7 cellular contexts compared by ENCODE assay signal in the genomic region with DNA sequence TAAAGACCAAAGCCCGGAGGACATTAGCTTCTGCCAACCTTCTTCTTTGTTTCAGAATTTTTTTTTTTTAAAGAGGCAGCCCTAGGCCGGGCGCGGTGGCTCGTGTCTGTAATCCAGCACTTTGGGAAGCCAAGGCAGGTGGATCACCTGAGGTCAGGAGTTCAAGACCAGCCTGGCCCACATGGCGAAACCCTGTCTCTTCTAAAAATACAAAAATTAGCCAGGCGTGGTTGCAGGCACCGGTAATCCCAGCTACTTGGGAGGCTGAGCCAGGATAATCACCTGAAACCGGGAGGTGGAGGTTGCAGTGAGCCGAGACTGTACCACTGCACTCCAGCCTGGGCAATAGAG. TPM values are rescaled to one million over a fixed set of nuclear protein-coding genes. Genes with fewer than 3 reads are reported as not detected.
DNase-seq lines count a peak whose midpoint lies in the region; ATAC-seq, FAIRE-seq and TF ChIP-seq lines count a peak whose summit lies in the region.
"Not testable (repeated sequence)": the region's sequence is repeated elsewhere in the genome, so short reads cannot be mapped to it uniquely, and the experiment has no call there.

No MANE protein-coding gene starts in this region.

- not testable (repeated sequence) for H3F3A ChIP-seq in GM23338 (replicated peaks; ENCODE audit: low read depth)

- not testable (repeated sequence) for H3K79me2 ChIP-seq in GM23338 (replicated peaks; ENCODE audit: insufficient read depth); keratinocyte (ENCODE audit: control insufficient read depth, insufficient read depth, low read length)

- not testable (repeated sequence) for H3K27me3 ChIP-seq in GM23338 (ENCODE audit: insufficient read depth); brain microvascular endothelial cell (replicated peaks); keratinocyte (ENCODE audit: control insufficient read depth, extremely low read depth, insufficient read depth, low read length); skeletal muscle satellite cell (ENCODE audit: control insufficient read depth, insufficient read depth, low read length)

- H3K9me3 ChIP-seq in T-helper 17 cell (ENCODE audit: control insufficient read depth, low read length, poor library complexity, severe bottlenecking); keratinocyte (ENCODE audit: control insufficient read depth, low read depth, low read length); skeletal muscle satellite cell (replicated peaks; ENCODE audit: low read length): not testable (repeated sequence)

- not testable (repeated sequence) for H3K4me1 Mint-ChIP-seq in GM23338, T-helper 17 cell

- not testable (repeated sequence) for H4K20me1 ChIP-seq in GM23338 (replicated peaks; ENCODE audit: insufficient read depth); keratinocyte (ENCODE audit: control insufficient read depth, extremely low read depth, insufficient read depth, low read length)

- not testable (repeated sequence) for H3K36me3 ChIP-seq in GM23338 (ENCODE audit: insufficient read depth); brain microvascular endothelial cell (replicated peaks); keratinocyte (ENCODE audit: control insufficient read depth in 2 of 2, extremely low read depth in 1 of 2, insufficient read depth in 2 of 2, low read length in 2 of 2); skeletal muscle satellite cell (ENCODE audit: insufficient read depth, low read length)

- FAIRE-seq in keratinocyte (lab: Jason Lieb, UNC): not testable (repeated sequence)

- not testable (repeated sequence) for H3K27ac Mint-ChIP-seq in GM23338
- H3K27ac Mint-ChIP-seq in T-helper 17 cell: peak overlapping the region; percentile 74

- H3K9ac ChIP-seq in keratinocyte (ENCODE audit: control insufficient read depth, extremely low read depth, insufficient read depth, low read length) (peak overlapping the region; percentile 45), skeletal muscle satellite cell (ENCODE audit: low read depth, low read length) (peak overlapping the region; percentile 37)

- in situ Hi-C loops in brain microvascular endothelial cell (cut with HindIII; ENCODE audit: low pct_ligation_motif_present, low sequenced_read_pairs): not testable (repeated sequence)

- dilution Hi-C loops in keratinocyte (cut with MboI; ENCODE audit: extremely low pct_ligation_motif_present, low sequenced_read_pairs): not testable (repeated sequence)

- not testable (repeated sequence) for H3K27ac ChIP-seq in GM23338 (ENCODE audit: low read depth)
- H3K27ac ChIP-seq in brain microvascular endothelial cell (peak overlapping the region; percentile 89), keratinocyte (ENCODE audit: control insufficient read depth, insufficient read depth, low read length) (peak overlapping the region; percentile 73)

- ATAC-seq in GM18868 (IDR thresholded peaks at IDR 0.05; ENCODE audit: unreplicated experiment) (peak; percentile 7), HG03159 (IDR thresholded peaks at IDR 0.05; ENCODE audit: unreplicated experiment) (peak; percentile 3)
- ATAC-seq in GM23338, T-helper 17 cell: not testable (repeated sequence)

- H2AFZ ChIP-seq in GM23338: peak overlapping the region; percentile 54
- H2AFZ ChIP-seq in keratinocyte (ENCODE audit: control insufficient read depth, low read length): peak overlapping the region; percentile 73

- not testable (repeated sequence) for H3K4me3 ChIP-seq in GM23338; brain microvascular endothelial cell (ENCODE audit: low read depth, low read length); skeletal muscle satellite cell (ENCODE audit: low read length)
- H3K4me3 ChIP-seq in keratinocyte (ENCODE audit: control insufficient read depth in 2 of 3, extremely low read depth in 1 of 3, insufficient read depth in 2 of 3, low read depth in 1 of 3, low read length in 3 of 3): peak overlapping the region in 1 of 3 experiments; percentile 44

- not testable (repeated sequence) for H3K4me2 ChIP-seq in GM23338
- H3K4me2 ChIP-seq in keratinocyte (ENCODE audit: control insufficient read depth, extremely low read depth, insufficient read depth, low read depth, low read length) (peak overlapping the region; percentile 69), skeletal muscle satellite cell (ENCODE audit: low read length) (peak overlapping the region; percentile 56)

- H3K9me3 Mint-ChIP-seq in GM23338: not testable (repeated sequence)

- not testable (repeated sequence) for H3K9me1 ChIP-seq in keratinocyte (ENCODE audit: control insufficient read depth, extremely low read depth, insufficient read depth, low read length)

- not testable (repeated sequence) for H3K4me3 Mint-ChIP-seq in GM23338, T-helper 17 cell

- not testable (repeated sequence) for H3K4me1 ChIP-seq in GM23338 (ENCODE audit: insufficient read depth)
- H3K4me1 ChIP-seq in keratinocyte (ENCODE audit: control insufficient read depth, extremely low read depth, insufficient read depth, low read length) (peaks cover 14% of the 10 kb centered on the region), skeletal muscle satellite cell (ENCODE audit: control insufficient read depth, insufficient read depth, low read length) (peaks cover 14% of the 10 kb centered on the region)

- DNase-seq in GM23338 (ENCODE audit: low spot score); T-helper 17 cell; brain microvascular endothelial cell; keratinocyte (ENCODE audit: low read depth, low spot score): not testable (repeated sequence)

- H3K9me2 ChIP-seq in GM23338 (ENCODE audit: insufficient read depth): not testable (repeated sequence)

- H3K36me3 Mint-ChIP-seq in GM23338 (ENCODE audit: low read depth); T-helper 17 cell (ENCODE audit: low read depth): not testable (repeated sequence)

- not testable (repeated sequence) for TF ChIP-seq CTCF in GM23338 (conservative IDR thresholded peaks at IDR 0.05; ENCODE audit: low read depth in 2 of 2); brain microvascular endothelial cell (IDR thresholded peaks at IDR 0.05; ENCODE audit: low read depth, low read length, missing control alignments); keratinocyte (optimal IDR thresholded peaks at IDR 0.05 in 1 of 3, IDR thresholded peaks at IDR 0.05 in 1 of 3, conservative IDR thresholded peaks at IDR 0.05 in 1 of 3; ENCODE audit: extremely low read depth in 1 of 3, insufficient read depth in 2 of 3, low read length in 3 of 3)

- not testable (repeated sequence) for H3K27me3 Mint-ChIP-seq in GM23338 (ENCODE audit: insufficient read depth, low read depth, poor library complexity); T-helper 17 cell

RNA-seq across cellular contexts. Expression of gene AP1G1, which starts 8.5 kb away (rescaled TPM):
- total RNA-seq in GM23338 (2014; rRNA removed; shearing (Covaris generic)): 65.9 and 73.3 TPM in 2 replicates
- polyA plus RNA-seq in GM23338 (2016; fragmentation: Nextera tagmentation; extraction: Ambion mirVana) (13.1 and 16.3 TPM in 2 replicates), keratinocyte (61.7 to 82.5 TPM (median 62.5 TPM) in 3 replicates)
- 100 to 1,000 TPM; 150 to 160 TPM for total RNA-seq in T-helper 17 cell
- polyA plus RNA-seq in keratinocyte (2011; ENCODE audit: low read depth): 27.8 TPM
- 26.1 and 45.3 TPM in 2 replicates for polyA plus RNA-seq in keratinocyte (2011; cell fraction: cytosol; rRNA removed)
- 95.0 and 106 TPM in 2 replicates for polyA plus RNA-seq in keratinocyte (2011; cell fraction: nucleus; rRNA removed)
- 35.0 and 44.1 TPM in 2 replicates for polyA plus RNA-seq in keratinocyte (2012; ENCODE audit: low replicate concordance)
- polyA minus RNA-seq in keratinocyte: 84.0 to 128 TPM (median 126 TPM) in 3 replicates
- 56.6 TPM for polyA minus RNA-seq in keratinocyte (2011; cell fraction: cytosol; rRNA and poly(A)+ RNA removed)
- 101 and 202 TPM in 2 replicates for polyA minus RNA-seq in keratinocyte (2011; cell fraction: nucleus; rRNA and poly(A)+ RNA removed)
- total RNA-seq in skeletal muscle satellite cell (2012; rRNA removed): 60.9 and 64.1 TPM in 2 replicates

RNA-seq across cellular contexts. Expression of gene ATXN1L, which starts 28.7 kb away (rescaled TPM):
- 22.1 and 23.7 TPM in 2 replicates for total RNA-seq in GM23338 (2014; rRNA removed; shearing (Covaris generic))
- polyA plus RNA-seq in GM23338 (2016; fragmentation: Nextera tagmentation; extraction: Ambion mirVana) (7.5 and 8.5 TPM in 2 replicates), keratinocyte (10.8 to 16.0 TPM (median 12.8 TPM) in 3 replicates)
- 10 to 100 TPM; 39.9 to 46.3 TPM for total RNA-seq in T-helper 17 cell
- 4.2 TPM for polyA plus RNA-seq in keratinocyte (2011; ENCODE audit: low read depth)
- polyA plus RNA-seq in keratinocyte (2011; cell fraction: cytosol; rRNA removed): 9.1 and 11.1 TPM in 2 replicates
- 24.3 and 27.1 TPM in 2 replicates for polyA plus RNA-seq in keratinocyte (2011; cell fraction: nucleus; rRNA removed)
- 11.7 and 12.8 TPM in 2 replicates for polyA plus RNA-seq in keratinocyte (2012; ENCODE audit: low replicate concordance)
- polyA minus RNA-seq in keratinocyte: 15.1 to 25.6 TPM (median 16.3 TPM) in 3 replicates
- 10.7 TPM for polyA minus RNA-seq in keratinocyte (2011; cell fraction: cytosol; rRNA and poly(A)+ RNA removed)
- 13.3 and 19.9 TPM in 2 replicates for polyA minus RNA-seq in keratinocyte (2011; cell fraction: nucleus; rRNA and poly(A)+ RNA removed)
- 5.8 and 8.5 TPM in 2 replicates for total RNA-seq in skeletal muscle satellite cell (2012; rRNA removed)
